ENCODE assay signal across 11 cellular contexts in genomic region chr12:111274820-111275219, GRCh38.
DNase-seq lines count a peak whose midpoint lies in the region; FAIRE-seq and TF ChIP-seq lines count a peak whose summit lies in the region.
"Had no signal": no experiment of that assay in that cellular context is flagged by ENCODE, and none has a peak within 500 bp of the region (broad histone marks: within the 10 kb centered on the region; RNA-seq: fewer than 3 reads in every experiment).

No MANE protein-coding gene starts in this region.

- 66 to 69% methylated on average over 5 to 6 of the region's 6 CpGs for WGBS in esophagus squamous epithelium, 2 donors

- DNase-seq in AG04449 (ENCODE audit: low read depth, low spot score) (no peak), OCI-M1 (lab: John Stamatoyannopoulos, UW) (peak; percentile 10), fibroblast of mammary gland (ENCODE audit: low read depth) (peak; percentile 15), 8988T (no peak), GM19239 (ENCODE audit: insufficient read length, low spot score) (no peak), esophagus squamous epithelium (lab: John Stamatoyannopoulos, UW) (no peak)
- no peak for DNase-seq in effector CD8-positive, alpha-beta T cell (lab: John Stamatoyannopoulos, UW)
- DNase-seq: GDM1, MG63, occipital lobe had no signal

- POLR2A ChIA-PET in AG04449 (lab: Yijun Ruan, JAX), result no interaction called here

- H3K4me3 ChIP-seq in AG04449 (ENCODE audit: low read depth, low read length) (no peak overlapping the region), fibroblast of mammary gland (ENCODE audit: control insufficient read depth, low read depth, low read length) (no peak overlapping the region), esophagus squamous epithelium (no peak overlapping the region)
- H3K4me3 ChIP-seq: MG63 had no signal

- no peak for TF ChIP-seq POLR2A in esophagus squamous epithelium (IDR thresholded peaks at IDR 0.05)

- H3K4me1 ChIP-seq in esophagus squamous epithelium, result no peaks in the 10 kb centered on the region

- H3K27ac ChIP-seq in esophagus squamous epithelium, result no peak overlapping the region

- H3K36me3 ChIP-seq in esophagus squamous epithelium, result no peaks in the 10 kb centered on the region
- H3K36me3 ChIP-seq: MG63 had no signal

- CTCF ChIA-PET in AG04449 (lab: Yijun Ruan, JAX), result interaction anchor here (0.7 to 1.1 kb wide), 3 partner anchors 8 to 338 kb away, joined by 3 to 4 read pairs (median 3); no protein-coding TSS in a partner anchor

- H3K9me3 ChIP-seq in esophagus squamous epithelium, result no peaks in the 10 kb centered on the region
- H3K9me3 ChIP-seq: MG63 had no signal

- TF ChIP-seq CTCF in AG04449 (IDR thresholded peaks at IDR 0.05; ENCODE audit: insufficient read depth, low read length, missing control alignments) (peak; percentile 2), GM12874 (IDR thresholded peaks at IDR 0.05; ENCODE audit: insufficient read depth, low read depth, low read length) (peak; percentile 37; the same call in 1 of the 2 replicates), fibroblast of mammary gland (conservative IDR thresholded peaks at IDR 0.05; ENCODE audit: control insufficient read depth, insufficient read depth, low read depth, low read length) (peak; percentile 63), esophagus squamous epithelium (IDR thresholded peaks at IDR 0.05) (no peak)

- peaks cover 0 to 91% (median 0%) of the 10 kb centered on the region in 4 donors for H3K27me3 ChIP-seq in esophagus squamous epithelium

- no peak for FAIRE-seq in GM19239 (lab: Jason Lieb, UNC)

- intact Hi-C loops in esophagus squamous epithelium (cut with DNase I), result no loop called here

Comparison
In these comparisons a context has a peak if more than half of its experiments do, and no peak if none do; other contexts are left out.
1. DNase-seq: peak in OCI-M1 (single experiment) and fibroblast of mammary gland (single experiment); none in AG04449 (single experiment), 8988T (single experiment), effector CD8-positive, alpha-beta T cell (single experiment), GM19239 (single experiment) and esophagus squamous epithelium (single experiment).
2. CTCF ChIP-seq: peak in AG04449 (single experiment), GM12874 (single experiment) and fibroblast of mammary gland (single experiment); none in esophagus squamous epithelium (0 of 6).